Comparison of ENCODE assay signal across 12 cellular contexts in genomic region chr7:101171442-101171837, GRCh38. TPM values are rescaled to one million over a fixed set of nuclear protein-coding genes. Genes with fewer than 3 reads are reported as not detected.
DNase-seq lines count a peak whose midpoint lies in the region; ATAC-seq and TF ChIP-seq lines count a peak whose summit lies in the region.
"Had no signal": no experiment of that assay in that cellular context is flagged by ENCODE, and none has a peak within 500 bp of the region (broad histone marks: within the 10 kb centered on the region; RNA-seq: fewer than 3 reads in every experiment).

No MANE protein-coding gene starts in this region.

- H3F3A ChIP-seq in SK-N-SH (replicated peaks; ENCODE audit: insufficient read depth): peaks cover 26% of the 10 kb centered on the region

- H3K4ac ChIP-seq in IMR-90 (ENCODE audit: low read depth, low read length) (no peak overlapping the region), neuronal stem cell (ENCODE audit: low read length) (no peak overlapping the region)

- H3K14ac ChIP-seq in IMR-90 (replicated peaks; ENCODE audit: low read depth, low read length) (no peak overlapping the region), neuronal stem cell (ENCODE audit: low read length) (no peak overlapping the region)

- H3K27me3 ChIP-seq in SK-N-SH (ENCODE audit: insufficient read depth) (no peaks in the 10 kb centered on the region; the same call in 1 of the 2 replicates), IMR-90 (ENCODE audit: control insufficient read depth, insufficient read depth, low read length) (peaks cover 77% of the 10 kb centered on the region), neuronal stem cell (ENCODE audit: control insufficient read depth in 3 of 3, insufficient read depth in 3 of 3, low read depth in 1 of 3, low read length in 3 of 3) (peaks cover 63 to 95% (median 77%) of the 10 kb centered on the region in 3 experiments), dorsolateral prefrontal cortex (peaks cover 0 to 100% (median 87%) of the 10 kb centered on the region in 45 donors), lower lobe of right lung (ENCODE audit: low read depth) (peaks cover 98% of the 10 kb centered on the region), right atrium auricular region (peaks cover 59 to 71% of the 10 kb centered on the region in 2 donors)

- peaks cover 52% of the 10 kb centered on the region for H3K4me1 Mint-ChIP-seq in central memory CD8-positive, alpha-beta T cell

- peak overlapping the region; percentile 73 for H3K27ac Mint-ChIP-seq in central memory CD8-positive, alpha-beta T cell (ENCODE audit: low read depth)

- BruUV-seq in IMR-90 (replicated peaks; lab: Mats Ljungman, UMichigan): no TSS peak

- dilution Hi-C loops in IMR-90 (cut with HindIII; ENCODE audit: low sequenced_read_pairs, unreplicated experiment): no loop called here

- no peak overlapping the region for H3K4me3 ChIP-seq in SK-N-SH (ENCODE audit: low read depth in 2 of 2, low read length in 1 of 2)
- H3K4me3 ChIP-seq in IMR-90 (ENCODE audit: insufficient read depth, low read depth, low read length): no peak overlapping the region
- no peak overlapping the region for H3K4me3 ChIP-seq in neuronal stem cell (ENCODE audit: low read length in 2 of 2)
- no peak overlapping the region for H3K4me3 ChIP-seq in dorsolateral prefrontal cortex
- H3K4me3 ChIP-seq in lower lobe of right lung: no peak overlapping the region
- H3K4me3 ChIP-seq in right atrium auricular region: no peak overlapping the region

- ATAC-seq in SK-N-SH treated with all-trans-retinoic acid at 6 μM for 48 hours (no peak), IMR-90 (ENCODE audit: low read depth) (no peak), lower lobe of right lung (no peak)
- ATAC-seq in central memory CD8-positive, alpha-beta T cell (replicated peaks; ENCODE audit: extremely low read depth, poor library complexity, severe bottlenecking): no peak

- H3K4me2 ChIP-seq in SK-N-SH: no peak overlapping the region
- no peak overlapping the region for H3K4me2 ChIP-seq in IMR-90 (ENCODE audit: low read depth, low read length)
- H3K4me2 ChIP-seq in neuronal stem cell (ENCODE audit: insufficient read depth, low read length, poor library complexity, severe bottlenecking): no peak overlapping the region

- TF ChIP-seq RAD21 in SK-N-SH (IDR thresholded peaks at IDR 0.05; ENCODE audit: low read length): no peak
- TF ChIP-seq RAD21 in IMR-90 (IDR thresholded peaks at IDR 0.05; ENCODE audit: low read length): no peak

- peaks cover 28 to 40% of the 10 kb centered on the region in 2 experiments for H3K4me1 ChIP-seq in SK-N-SH (ENCODE audit: control insufficient read depth in 1 of 2, insufficient read depth in 2 of 2, low read depth in 1 of 2, low read length in 1 of 2)
- peaks cover 16% of the 10 kb centered on the region for H3K4me1 ChIP-seq in IMR-90 (ENCODE audit: control insufficient read depth, insufficient read depth, low read length)
- H3K4me1 ChIP-seq in neuronal stem cell (ENCODE audit: control insufficient read depth in 2 of 2, insufficient read depth in 1 of 2, low read depth in 1 of 2, low read length in 2 of 2): peaks cover 52 to 62% of the 10 kb centered on the region in 2 donors
- H3K4me1 ChIP-seq in lower lobe of right lung: peaks cover 32% of the 10 kb centered on the region
- H3K4me1 ChIP-seq in right atrium auricular region: peaks cover 0 to 40% of the 10 kb centered on the region in 2 donors

- H2AK5ac ChIP-seq in IMR-90 (ENCODE audit: low read depth, low read length) (no peak overlapping the region), neuronal stem cell (ENCODE audit: low read depth, low read length) (peak overlapping the region; percentile 76)

- H3K4me3 Mint-ChIP-seq in central memory CD8-positive, alpha-beta T cell: peak overlapping the region; percentile 43

- TF ChIP-seq CTCF in SK-N-SH (IDR thresholded peaks at IDR 0.05) (peak; percentile 9; the same call in 1 of the 2 replicates), IMR-90 (conservative IDR thresholded peaks at IDR 0.05; ENCODE audit: low read depth, low read length) (peak; percentile 23), dorsolateral prefrontal cortex (IDR thresholded peaks at IDR 0.05 in 54 of 56, conservative IDR thresholded peaks at IDR 0.05 in 2 of 56; ENCODE audit: low read depth in 1 of 56, partially characterized antibody in 56 of 56) (no peak), lower lobe of right lung (IDR thresholded peaks at IDR 0.05) (no peak), right atrium auricular region (IDR thresholded peaks at IDR 0.05) (no peak)

- peaks cover 19% of the 10 kb centered on the region for H3K36me3 Mint-ChIP-seq in central memory CD8-positive, alpha-beta T cell (ENCODE audit: insufficient read depth)

- no peaks in the 10 kb centered on the region for H3K9me2 ChIP-seq in SK-N-SH

- H4K8ac ChIP-seq in IMR-90 (ENCODE audit: low read depth in 2 of 2, low read length in 2 of 2) (no peak overlapping the region), neuronal stem cell (ENCODE audit: low read depth, low read length) (no peak overlapping the region)

- H3K23ac ChIP-seq in IMR-90 (ENCODE audit: low read depth, low read length): no peak overlapping the region
- peak overlapping the region; percentile 9 for H3K23ac ChIP-seq in neuronal stem cell (ENCODE audit: low read depth, low read length, poor library complexity)

- H4K5ac ChIP-seq in IMR-90 (ENCODE audit: low read depth, low read length): no peak overlapping the region

- H3K79me1 ChIP-seq in IMR-90 (ENCODE audit: low read depth in 1 of 2, low read length in 2 of 2): peaks cover 0 to 3% of the 10 kb centered on the region in 2 experiments; a peak in 1 of 4 replicates
- H3K79me1 ChIP-seq in neuronal stem cell (ENCODE audit: low read depth, low read length): no peaks in the 10 kb centered on the region

- no peak overlapping the region for H2BK20ac ChIP-seq in IMR-90 (ENCODE audit: low read depth, low read length)

- intact Hi-C loops in IMR-90 (cut with micrococcal nuclease) (no loop called here), dorsolateral prefrontal cortex (cut with DNase I) (no loop called here), lower lobe of right lung (cut with DNase I) (no loop called here)

- DNase-seq in SK-N-SH (peak; percentile 46), IMR-90 (no peak), neuronal stem cell (ENCODE audit: low spot score) (no peak), dorsolateral prefrontal cortex (no peak), lower lobe of right lung (no peak), right atrium auricular region (ENCODE audit: low spot score) (no peak)
- no peak for DNase-seq in central memory CD8-positive, alpha-beta T cell (ENCODE audit: low spot score in 2 of 2)
- DNase-seq: HCEC 1CT, NCI-H226, T-helper 9 cell had no signal

- no peak overlapping the region for H2BK12ac ChIP-seq in neuronal stem cell (ENCODE audit: low read length)

- TF ChIP-seq POLR2A in IMR-90 (IDR thresholded peaks at IDR 0.05; ENCODE audit: low read depth, low read length): no peak

- H2BK120ac ChIP-seq in IMR-90 (ENCODE audit: low read depth, low read length) (no peak overlapping the region), neuronal stem cell (ENCODE audit: low read depth, low read length) (no peak overlapping the region)

- H2BK15ac ChIP-seq in IMR-90 (ENCODE audit: low read depth, low read length) (no peak overlapping the region), neuronal stem cell (ENCODE audit: low read length) (no peak overlapping the region)

- CTCF ChIA-PET in SK-N-SH (lab: Yijun Ruan, JAX): interaction anchor here (0.9 to 3.0 kb wide), 8 partner anchors 9 to 114 kb away, joined by 3 to 45 read pairs (median 15); partner anchors contain the start of gene NAT16
- CTCF ChIA-PET in IMR-90 (lab: Yijun Ruan, JAX): interaction anchor here (0.7 to 1.9 kb wide), 2 partner anchors 21 to 28 kb away, joined by 3 to 6 read pairs; no protein-coding TSS in a partner anchor

- no peaks in the 10 kb centered on the region for H3K9me3 ChIP-seq in SK-N-SH
- peaks cover 2% of the 10 kb centered on the region; the same call in 1 of the 2 replicates for H3K9me3 ChIP-seq in IMR-90 (ENCODE audit: control insufficient read depth, insufficient read depth, low read length)
- H3K9me3 ChIP-seq in neuronal stem cell (replicated peaks in 1 of 2; ENCODE audit: control insufficient read depth in 2 of 2, insufficient read depth in 1 of 2, low read depth in 1 of 2, low read length in 2 of 2): peaks cover 0 to 3% of the 10 kb centered on the region in 2 donors
- H3K9me3 ChIP-seq in lower lobe of right lung: no peaks in the 10 kb centered on the region
- H3K9me3 ChIP-seq in right atrium auricular region: no peaks in the 10 kb centered on the region
- H3K9me3 ChIP-seq: thyroid gland had no signal

- H3K36me3 ChIP-seq in SK-N-SH (replicated peaks in 1 of 2; ENCODE audit: control insufficient read depth in 1 of 2, insufficient read depth in 2 of 2, low read length in 1 of 2) (no peaks in the 10 kb centered on the region), IMR-90 (ENCODE audit: control insufficient read depth, insufficient read depth, low read length) (no peaks in the 10 kb centered on the region), neuronal stem cell (replicated peaks in 1 of 2; ENCODE audit: control insufficient read depth in 2 of 2, insufficient read depth in 2 of 2, low read length in 2 of 2) (no peaks in the 10 kb centered on the region), lower lobe of right lung (no peaks in the 10 kb centered on the region), right atrium auricular region (no peaks in the 10 kb centered on the region)
- H3K36me3 ChIP-seq: thyroid gland had no signal

- POLR2A ChIA-PET in SK-N-SH (lab: Yijun Ruan, JAX) (interaction anchor here (1.0 to 1.2 kb wide), 2 partner anchors 9 to 11 kb away, joined by 3 to 5 read pairs; partner anchors contain the start of gene NAT16), IMR-90 (lab: Charles Lee; ENCODE audit: unreplicated experiment) (no interaction called here)

- H3K56ac ChIP-seq in IMR-90 (ENCODE audit: extremely low read depth, insufficient read depth, low read length): no peak overlapping the region

- H3K9ac ChIP-seq in SK-N-SH (no peak overlapping the region), IMR-90 (ENCODE audit: low read depth, low read length) (no peak overlapping the region), neuronal stem cell (ENCODE audit: low read depth, low read length, poor library complexity) (no peak overlapping the region)

- H3K27me3 Mint-ChIP-seq in central memory CD8-positive, alpha-beta T cell: peaks cover 100% of the 10 kb centered on the region

- H3K27ac ChIP-seq in SK-N-SH (ENCODE audit: low read depth in 2 of 2, low read length in 1 of 2): no peak overlapping the region
- no peak overlapping the region for H3K27ac ChIP-seq in IMR-90 (ENCODE audit: insufficient read depth, low read length)
- H3K27ac ChIP-seq in neuronal stem cell (replicated peaks; ENCODE audit: low read length): no peak overlapping the region
- H3K27ac ChIP-seq in dorsolateral prefrontal cortex: no peak overlapping the region
- no peak overlapping the region for H3K27ac ChIP-seq in lower lobe of right lung
- no peak overlapping the region for H3K27ac ChIP-seq in right atrium auricular region
- H3K27ac ChIP-seq: thyroid gland had no signal

- H3K9me1 ChIP-seq in IMR-90 (ENCODE audit: insufficient read depth, low read length): peaks cover 14% of the 10 kb centered on the region

- in situ Hi-C loops in IMR-90 (cut with MboI; ENCODE audit: low sequenced_read_pairs): no loop called here

- H4K20me1 ChIP-seq in SK-N-SH (ENCODE audit: insufficient read depth) (no peaks in the 10 kb centered on the region), IMR-90 (ENCODE audit: insufficient read depth, low read length) (no peaks in the 10 kb centered on the region; the same call in 1 of the 2 replicates)

- no peak for TF ChIP-seq EP300 in SK-N-SH (IDR thresholded peaks at IDR 0.05; ENCODE audit: borderline replicate concordance in 1 of 2, low read depth in 1 of 2, low read length in 1 of 2)

- no peak overlapping the region for H2AFZ ChIP-seq in SK-N-SH (ENCODE audit: low read depth)
- no peak overlapping the region for H2AFZ ChIP-seq in IMR-90 (replicated peaks; ENCODE audit: low read length, poor library complexity)
- no peak overlapping the region for H2AFZ ChIP-seq in neuronal stem cell (ENCODE audit: low read length)

- 77% methylated on average over 13 of the region's 13 CpGs for WGBS in SK-N-SH (ENCODE audit: low lambda C conversion rate)
- no CpG with 5 or more reads among the region's 13 CpGs for WGBS in IMR-90 (ENCODE audit: extremely low coverage in 2 of 2, insufficient read length in 1 of 2), 2 experiments
- WGBS in neuronal stem cell (ENCODE audit: extremely low coverage in 2 of 2, insufficient read length in 2 of 2, insufficient replicate concordance in 1 of 2), 2 donors: no CpG with 5 or more reads among the region's 13 CpGs

- H3K9me3 Mint-ChIP-seq in central memory CD8-positive, alpha-beta T cell: no peaks in the 10 kb centered on the region

- H4K91ac ChIP-seq in IMR-90 (ENCODE audit: insufficient read depth, low read depth, low read length): no peak overlapping the region
- no peak overlapping the region for H4K91ac ChIP-seq in neuronal stem cell (ENCODE audit: low read depth, low read length, poor library complexity)

- no peak overlapping the region for H2AK9ac ChIP-seq in IMR-90 (replicated peaks; ENCODE audit: low read depth, low read length, poor library complexity)

- H3K79me2 ChIP-seq in SK-N-SH (ENCODE audit: insufficient read depth): no peaks in the 10 kb centered on the region

- no peak overlapping the region for H2BK5ac ChIP-seq in IMR-90 (ENCODE audit: low read depth, low read length, poor library complexity, severe bottlenecking)
- peak overlapping the region; percentile 70 for H2BK5ac ChIP-seq in neuronal stem cell (ENCODE audit: low read length)

- no peak overlapping the region for H3K18ac ChIP-seq in IMR-90 (ENCODE audit: low read depth, low read length)
- H3K18ac ChIP-seq in neuronal stem cell (ENCODE audit: low read length): peak overlapping the region; percentile 78

RNA-seq across cellular contexts. Expression of gene VGF, which starts 6.1 kb away (rescaled TPM):
- 17.4 and 54.3 TPM in 2 replicates for polyA plus RNA-seq in SK-N-SH (2012; rRNA removed)
- polyA plus RNA-seq in SK-N-SH (2012; cell fraction: cytosol; rRNA removed): 48.7 and 59.7 TPM in 2 replicates
- 65.5 and 96.9 TPM in 2 replicates for polyA plus RNA-seq in SK-N-SH (2012; cell fraction: nucleus; rRNA removed)
- total RNA-seq in IMR-90 (2012; rRNA removed): 0.18 and 0.28 TPM in 2 replicates
- 0.50 and 0.59 TPM in 2 replicates for polyA plus RNA-seq in IMR-90 (2012; rRNA removed)
- 0.64 and 0.82 TPM in 2 replicates for polyA plus RNA-seq in IMR-90 (2012; cell fraction: cytosol; rRNA removed)
- polyA plus RNA-seq in IMR-90 (2012; cell fraction: nucleus; rRNA removed; ENCODE audit: low replicate concordance): 0.36 and 0.83 TPM in 2 replicates
- 3.6 TPM for polyA plus RNA-seq in neuronal stem cell (2013, experiment 1 of 2)
- 3.9 TPM for polyA plus RNA-seq in neuronal stem cell (2013, experiment 2 of 2)
- total RNA-seq in dorsolateral prefrontal cortex: 100 to 1,000 TPM in 22 of 120 experiments, 10 to 100 TPM in 93, 1 to 10 TPM in 5; 5.8 to 171 (median 31.4) TPM
- total RNA-seq in lower lobe of right lung: 0.15 TPM
- not detected for total RNA-seq in right atrium auricular region

RNA-seq across cellular contexts. Expression of gene NAT16, which starts 8.7 kb away (rescaled TPM):
- polyA plus RNA-seq in SK-N-SH (2012; rRNA removed): 0.64 and 0.68 TPM in 2 replicates
- 0.51 and 0.62 TPM in 2 replicates for polyA plus RNA-seq in SK-N-SH (2012; cell fraction: cytosol; rRNA removed)
- 3.7 and 7.0 TPM in 2 replicates for polyA plus RNA-seq in SK-N-SH (2012; cell fraction: nucleus; rRNA removed)
- not detected in 2 replicates for total RNA-seq in IMR-90 (2012; rRNA removed)
- 0.03 and 0.05 TPM in 2 replicates for polyA plus RNA-seq in IMR-90 (2012; rRNA removed)
- 0.02 and 0.04 TPM in 2 replicates for polyA plus RNA-seq in IMR-90 (2012; cell fraction: cytosol; rRNA removed)
- 0.25 and 0.53 TPM in 2 replicates for polyA plus RNA-seq in IMR-90 (2012; cell fraction: nucleus; rRNA removed; ENCODE audit: low replicate concordance)
- polyA plus RNA-seq in neuronal stem cell (2013, experiment 1 of 2): 1.4 TPM
- 1.6 TPM for polyA plus RNA-seq in neuronal stem cell (2013, experiment 2 of 2)
- 1 to 10 TPM in 61 of 120 experiments, under 1 TPM in 53, not detected in 6; 0.23 to 5.3 (median 1.1) TPM for total RNA-seq in dorsolateral prefrontal cortex
- total RNA-seq in lower lobe of right lung: not detected
- total RNA-seq in right atrium auricular region: not detected

RNA-seq across cellular contexts. Expression of gene AP1S1, which starts 17.2 kb away (rescaled TPM):
- polyA plus RNA-seq in SK-N-SH (2012; rRNA removed): 616 and 704 TPM in 2 replicates
- polyA plus RNA-seq in SK-N-SH (2012; cell fraction: cytosol; rRNA removed): 481 and 593 TPM in 2 replicates
- polyA plus RNA-seq in SK-N-SH (2012; cell fraction: nucleus; rRNA removed): 340 and 390 TPM in 2 replicates
- 233 and 295 TPM in 2 replicates for total RNA-seq in IMR-90 (2012; rRNA removed)
- polyA plus RNA-seq in IMR-90 (2012; rRNA removed): 178 and 187 TPM in 2 replicates
- polyA plus RNA-seq in IMR-90 (2012; cell fraction: cytosol; rRNA removed): 282 and 325 TPM in 2 replicates
- 110 and 121 TPM in 2 replicates for polyA plus RNA-seq in IMR-90 (2012; cell fraction: nucleus; rRNA removed; ENCODE audit: low replicate concordance)
- polyA plus RNA-seq in neuronal stem cell (2013, experiment 1 of 2): 50.8 TPM
- 51.6 TPM for polyA plus RNA-seq in neuronal stem cell (2013, experiment 2 of 2)
- total RNA-seq in dorsolateral prefrontal cortex: 100 to 1,000 TPM in 60 of 120 experiments, 10 to 100 TPM in 60; 39.7 to 176 (median 100.0) TPM
- 28.4 TPM for total RNA-seq in lower lobe of right lung
- 10 to 100 TPM; 16.1 to 18.8 TPM for total RNA-seq in right atrium auricular region

RNA-seq across cellular contexts. Expression of gene MOGAT3, which starts 29.4 kb away (rescaled TPM):
- polyA plus RNA-seq in SK-N-SH (2012; rRNA removed): not detected in 2 replicates
- polyA plus RNA-seq in SK-N-SH (2012; cell fraction: cytosol; rRNA removed): not detected in 2 replicates
- not detected in 2 replicates for polyA plus RNA-seq in SK-N-SH (2012; cell fraction: nucleus; rRNA removed)
- not detected in 2 replicates for total RNA-seq in IMR-90 (2012; rRNA removed)
- not detected in 2 replicates for polyA plus RNA-seq in IMR-90 (2012; rRNA removed)
- polyA plus RNA-seq in IMR-90 (2012; cell fraction: cytosol; rRNA removed): not detected in 2 replicates
- polyA plus RNA-seq in IMR-90 (2012; cell fraction: nucleus; rRNA removed; ENCODE audit: low replicate concordance): not detected in 2 replicates
- not detected for polyA plus RNA-seq in neuronal stem cell (2013, experiment 1 of 2)
- polyA plus RNA-seq in neuronal stem cell (2013, experiment 2 of 2): not detected
- under 1 TPM in 3 of 120 experiments, not detected in 117; 0.25 to 0.69 (median 0.51) TPM for total RNA-seq in dorsolateral prefrontal cortex
- total RNA-seq in lower lobe of right lung: not detected
- total RNA-seq in right atrium auricular region: not detected
- total RNA-seq: thyroid gland had no signal

RNA-seq across cellular contexts. Expression of gene SERPINE1, which starts 44.5 kb away (rescaled TPM):
- 4,174 and 5,753 TPM in 2 replicates for polyA plus RNA-seq in SK-N-SH (2012; rRNA removed)
- polyA plus RNA-seq in SK-N-SH (2012; cell fraction: cytosol; rRNA removed): 2,518 and 3,426 TPM in 2 replicates
- polyA plus RNA-seq in SK-N-SH (2012; cell fraction: nucleus; rRNA removed): 3,662 and 5,083 TPM in 2 replicates
- 1,441 and 1,485 TPM in 2 replicates for total RNA-seq in IMR-90 (2012; rRNA removed)
- polyA plus RNA-seq in IMR-90 (2012; rRNA removed): 2,783 and 2,870 TPM in 2 replicates
- polyA plus RNA-seq in IMR-90 (2012; cell fraction: cytosol; rRNA removed): 1,325 and 1,597 TPM in 2 replicates
- 924 and 1,074 TPM in 2 replicates for polyA plus RNA-seq in IMR-90 (2012; cell fraction: nucleus; rRNA removed; ENCODE audit: low replicate concordance)
- 2.3 TPM for polyA plus RNA-seq in neuronal stem cell (2013, experiment 1 of 2)
- polyA plus RNA-seq in neuronal stem cell (2013, experiment 2 of 2): 2.2 TPM
- 10 to 100 TPM in 4 of 120 experiments, 1 to 10 TPM in 94, under 1 TPM in 22; 0.31 to 13.4 (median 2.0) TPM for total RNA-seq in dorsolateral prefrontal cortex
- total RNA-seq in lower lobe of right lung: 15.4 TPM
- total RNA-seq in right atrium auricular region: 10 to 100 TPM; 28.0 to 40.8 TPM

Comparison
In these comparisons a context has a peak if more than half of its experiments do, and no peak if none do; other contexts are left out.
1. CTCF ChIP-seq: peak in SK-N-SH (single experiment) and IMR-90 (single experiment); none in dorsolateral prefrontal cortex (0 of 56), lower lobe of right lung (single experiment) and right atrium auricular region (0 of 2).